Comparison of ENCODE assay signal across 18 cellular contexts in genomic region chr10:64159910-64160872, GRCh38.
DNase-seq lines count a peak whose midpoint lies in the region; ATAC-seq and TF ChIP-seq lines count a peak whose summit lies in the region.
"Had no signal": no experiment of that assay in that cellular context is flagged by ENCODE, and none has a peak within 500 bp of the region (broad histone marks: within the 10 kb centered on the region; RNA-seq: fewer than 3 reads in every experiment).

No MANE protein-coding gene starts in this region.

- DNase-seq in ELF-1 (ENCODE audit: low read depth, low spot score) (peak; percentile 34), H9 (no peak), islet precursor cell (peak; percentile 62), stomach (peak; percentile 34), Peyer's patch (no peak), germinal center (ENCODE audit: low spot score) (no peak)
- DNase-seq: BE2C; CD4-positive, alpha-beta memory T cell; DMS153; DMS79 treated with DMSO at 0.1 percent for 48 hours; EL; GDM1; HCEC 1CT; HFFc6 had no signal

- H4K8ac ChIP-seq in H9 (replicated peaks; ENCODE audit: insufficient read length, low read depth, low read length): no peak overlapping the region

- no peak for ATAC-seq in HG02840 (IDR thresholded peaks at IDR 0.05; ENCODE audit: low FRiP score, unreplicated experiment)
- ATAC-seq: A549 had no signal

- H3K27ac ChIP-seq in H9 (ENCODE audit: insufficient read length, low read depth, low read length) (no peak overlapping the region), stomach (no peak overlapping the region), Peyer's patch (no peak overlapping the region)
- H3K27ac ChIP-seq: A549, C4-2B, HL-60 had no signal

- H4K20me1 ChIP-seq in H9 (ENCODE audit: control insufficient read depth, insufficient read depth, insufficient read length): no peaks in the 10 kb centered on the region

- no peak overlapping the region for H2BK15ac ChIP-seq in H9 (ENCODE audit: low read depth, low read length)

- no peak overlapping the region for H2BK12ac ChIP-seq in H9 (ENCODE audit: insufficient read length, low read depth, low read length)

- H2BK120ac ChIP-seq in H9 (ENCODE audit: low read depth, low read length, poor library complexity, severe bottlenecking): no peak overlapping the region

- no peaks in the 10 kb centered on the region for H3K36me3 Mint-ChIP-seq in H9 (ENCODE audit: insufficient read depth in 1 of 3, low read depth in 3 of 3)
- H3K36me3 Mint-ChIP-seq: CD4-positive, alpha-beta memory T cell had no signal

- no peaks in the 10 kb centered on the region for H3K9me3 ChIP-seq in H9 (ENCODE audit: control insufficient read depth, low read depth, low read length)
- no peaks in the 10 kb centered on the region for H3K9me3 ChIP-seq in stomach
- no peaks in the 10 kb centered on the region for H3K9me3 ChIP-seq in Peyer's patch
- H3K9me3 ChIP-seq: A549, BE2C had no signal

- no peak overlapping the region for H2BK20ac ChIP-seq in H9 (ENCODE audit: low read depth, low read length, poor library complexity, severe bottlenecking)

- H3T11ph ChIP-seq in H9 (ENCODE audit: low read length): no peak overlapping the region

- no peaks in the 10 kb centered on the region for H3K4me1 Mint-ChIP-seq in H9

- H4K5ac ChIP-seq in H9 (ENCODE audit: insufficient read length, low read depth, low read length): no peak overlapping the region

- no peak for TF ChIP-seq EP300 in stomach (IDR thresholded peaks at IDR 0.05)

- H3K4me1 ChIP-seq in H9 (ENCODE audit: insufficient read depth, low read length): no peaks in the 10 kb centered on the region
- H3K4me1 ChIP-seq in stomach: no peaks in the 10 kb centered on the region
- H3K4me1 ChIP-seq in Peyer's patch: no peaks in the 10 kb centered on the region
- H3K4me1 ChIP-seq: A549, BE2C had no signal

- H3K23me2 ChIP-seq in H9 (ENCODE audit: insufficient read length, low read depth, low read length, poor library complexity, severe bottlenecking): no peaks in the 10 kb centered on the region

- TF ChIP-seq CTCF in H9 (conservative IDR thresholded peaks at IDR 0.05) (no peak), stomach (IDR thresholded peaks at IDR 0.05) (no peak), Peyer's patch (IDR thresholded peaks at IDR 0.05) (no peak)

- no peak overlapping the region for H4K91ac ChIP-seq in H9 (ENCODE audit: insufficient read length, low read depth, low read length)

- H2AFZ ChIP-seq in H9 (ENCODE audit: low read length): no peak overlapping the region

- H3K23ac ChIP-seq in H9 (ENCODE audit: insufficient read length, low read depth, low read length): no peak overlapping the region

- H3K36me3 ChIP-seq in stomach: no peaks in the 10 kb centered on the region
- H3K36me3 ChIP-seq in Peyer's patch: no peaks in the 10 kb centered on the region
- H3K36me3 ChIP-seq: BE2C had no signal

- H3K14ac ChIP-seq in H9 (ENCODE audit: insufficient read depth, low read length): no peak overlapping the region

- H3K27me3 Mint-ChIP-seq in H9 (ENCODE audit: low read depth): no peaks in the 10 kb centered on the region
- H3K27me3 Mint-ChIP-seq: CD4-positive, alpha-beta memory T cell had no signal

- H3K4me3 ChIP-seq in stomach (no peak overlapping the region), Peyer's patch (no peak overlapping the region)
- H3K4me3 ChIP-seq: A549 had no signal

- no peak overlapping the region for H2BK5ac ChIP-seq in H9 (ENCODE audit: insufficient read length, low read length)

- no peak overlapping the region for H3K9ac ChIP-seq in H9 (ENCODE audit: extremely low read depth, insufficient read length, low read length)

- no peak overlapping the region for H3K4ac ChIP-seq in H9 (ENCODE audit: low read depth, low read length)

- H3K18ac ChIP-seq in H9 (ENCODE audit: insufficient read length, low read depth, low read length): no peak overlapping the region

- intact Hi-C loops in stomach (cut with DNase I; ENCODE audit: low total_unique reads): no loop called here

- TF ChIP-seq POLR2A in stomach (IDR thresholded peaks at IDR 0.05) (no peak), Peyer's patch (IDR thresholded peaks at IDR 0.05) (no peak)

- H3K27ac Mint-ChIP-seq in H9: peak overlapping the region in 2 of 3 experiments; percentile 60 to 74; a peak in 2 of 7 replicates
- H3K27ac Mint-ChIP-seq: CD4-positive, alpha-beta memory T cell; HFFc6 had no signal

- no peak overlapping the region for H3K4me3 Mint-ChIP-seq in H9
- H3K4me3 Mint-ChIP-seq: CD4-positive, alpha-beta memory T cell; HFFc6 had no signal

- no peak overlapping the region for H2AK5ac ChIP-seq in H9 (ENCODE audit: insufficient read length, low read length)

- H3K9me3 Mint-ChIP-seq in H9: no peaks in the 10 kb centered on the region; a peak in 1 of 5 replicates

- no peak overlapping the region for H3K56ac ChIP-seq in H9 (ENCODE audit: insufficient read length, low read depth, low read length)

- H3K4me2 ChIP-seq in H9 (ENCODE audit: insufficient read depth, insufficient read length, low read length): no peak overlapping the region
- H3K4me2 ChIP-seq: A549 had no signal

- H3K79me2 ChIP-seq in H9 (ENCODE audit: insufficient read depth, low read length): no peaks in the 10 kb centered on the region

- no CpG with 5 or more reads among the region's 2 CpGs for WGBS in H9 (ENCODE audit: extremely low coverage, insufficient read length, low lambda C conversion rate)
- 27 to 63% (median 38%) methylated on average over 2 of the region's 2 CpGs for WGBS in stomach, 5 donors

- H3K79me1 ChIP-seq in H9 (ENCODE audit: insufficient read depth, low read depth, low read length, poor library complexity, severe bottlenecking): no peaks in the 10 kb centered on the region

- H3K27me3 ChIP-seq in H9 (ENCODE audit: insufficient read depth, low read length) (no peaks in the 10 kb centered on the region), stomach (no peaks in the 10 kb centered on the region), Peyer's patch (no peaks in the 10 kb centered on the region)
- H3K27me3 ChIP-seq: BE2C had no signal

Comparison
In these comparisons a context has a peak if more than half of its experiments do, and no peak if none do; other contexts are left out.
1. DNase-seq: peak in ELF-1 (single experiment), islet precursor cell (single experiment) and stomach (single experiment); none in H9 (single experiment), Peyer's patch (0 of 3) and germinal center (single experiment).